ENCODE assay signal across 32 cellular contexts in the genomic region with DNA sequence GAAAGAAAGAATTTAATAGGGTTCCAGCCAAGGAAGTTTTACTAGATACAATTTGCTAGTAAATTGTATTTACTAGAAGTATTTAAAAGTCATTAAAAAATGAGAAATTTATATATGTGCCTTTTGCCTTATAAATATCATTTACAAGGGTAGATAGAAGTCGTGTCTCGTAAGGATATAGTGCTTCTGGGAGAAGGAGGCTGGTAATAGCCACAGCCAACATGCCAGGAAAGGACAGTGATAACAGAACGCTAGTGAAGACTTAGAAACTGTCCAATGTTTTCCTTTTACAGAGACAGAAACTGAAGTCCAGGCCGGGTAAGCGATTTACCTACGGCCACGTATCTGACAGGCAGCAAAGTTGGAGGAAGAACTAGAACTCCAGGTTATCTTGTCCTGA.
"Had no signal": no experiment of that assay in that cellular context is flagged by ENCODE, and none has a peak within 500 bp of the region (broad histone marks: within the 10 kb centered on the region; RNA-seq: fewer than 3 reads in every experiment).

No MANE protein-coding gene starts in this region.

- H3K4me3 ChIP-seq: adrenal gland, body of pancreas had no signal

- H3K27me3 Mint-ChIP-seq: activated CD4-positive, alpha-beta T cell treated with anti-CD3 and anti-CD28 coated beads, Interleukin-2, amount 10 ng/mL, durations not matched to agents 7 days and 5 days; activated CD8-positive, alpha-beta T cell treated with anti-CD3 and anti-CD28 coated beads for 36 hours; activated naive CD8-positive, alpha-beta T cell treated with anti-CD3 and anti-CD28 coated beads for 36 hours; activated naive CD8-positive, alpha-beta T cell treated with anti-CD3 and anti-CD28 coated beads, Interleukin-2, amount 50 U/mL, for 24 hours; activated T-helper 17 cell treated with anti-CD3 and anti-CD28 coated beads, Interleukin-2, amount 50 U/mL, for 72 hours; effector memory CD8-positive, alpha-beta T cell; T-helper 17 cell had no signal

- H3K27me3 ChIP-seq: adrenal gland, body of pancreas had no signal

- H3K27ac Mint-ChIP-seq: activated CD4-positive, alpha-beta T cell treated with anti-CD3 and anti-CD28 coated beads, Interleukin-2, amount 10 ng/mL, durations not matched to agents 7 days and 5 days; activated CD8-positive, alpha-beta T cell treated with anti-CD3 and anti-CD28 coated beads for 36 hours; activated naive CD4-positive, alpha-beta T cell treated with anti-CD3 and anti-CD28 coated beads for 36 hours; activated naive CD4-positive, alpha-beta T cell treated with anti-CD3 and anti-CD28 coated beads, Interleukin-2, amount 50 U/mL, for 24 hours; activated naive CD8-positive, alpha-beta T cell treated with anti-CD3 and anti-CD28 coated beads for 36 hours; activated naive CD8-positive, alpha-beta T cell treated with anti-CD3 and anti-CD28 coated beads, Interleukin-2, amount 50 U/mL, for 24 hours; activated T-helper 17 cell treated with anti-CD3 and anti-CD28 coated beads, Interleukin-2, amount 50 U/mL, for 72 hours; effector memory CD8-positive, alpha-beta T cell; T-helper 17 cell; WTC11 had no signal

- FAIRE-seq: colon, endometrium, endothelial cell of umbilical vein, frontal cortex had no signal

- H3K4me3 Mint-ChIP-seq: activated CD4-positive, alpha-beta T cell treated with anti-CD3 and anti-CD28 coated beads, Interleukin-2, amount 10 ng/mL, durations not matched to agents 7 days and 5 days; activated CD8-positive, alpha-beta T cell treated with anti-CD3 and anti-CD28 coated beads for 36 hours; activated naive CD4-positive, alpha-beta T cell treated with anti-CD3 and anti-CD28 coated beads for 36 hours; activated naive CD4-positive, alpha-beta T cell treated with anti-CD3 and anti-CD28 coated beads, Interleukin-2, amount 50 U/mL, for 24 hours; activated naive CD8-positive, alpha-beta T cell treated with anti-CD3 and anti-CD28 coated beads for 36 hours; activated naive CD8-positive, alpha-beta T cell treated with anti-CD3 and anti-CD28 coated beads, Interleukin-2, amount 50 U/mL, for 24 hours; activated T-cell treated with anti-CD3 and anti-CD28 coated beads, Interleukin-2, amount 50 U/mL, for 4 hours; activated T-helper 17 cell treated with anti-CD3 and anti-CD28 coated beads, Interleukin-2, amount 50 U/mL, for 72 hours; effector memory CD8-positive, alpha-beta T cell; T-helper 17 cell; WTC11 had no signal

- H3K36me3 ChIP-seq: adrenal gland had no signal

- H3K9me3 Mint-ChIP-seq: activated CD4-positive, alpha-beta T cell treated with anti-CD3 and anti-CD28 coated beads, Interleukin-2, amount 10 ng/mL, durations not matched to agents 7 days and 5 days; activated naive CD4-positive, alpha-beta T cell treated with anti-CD3 and anti-CD28 coated beads for 36 hours; activated T-cell treated with anti-CD3 and anti-CD28 coated beads, Interleukin-2, amount 50 U/mL, for 4 hours; activated T-helper 17 cell treated with anti-CD3 and anti-CD28 coated beads, Interleukin-2, amount 50 U/mL, for 72 hours had no signal

- H3K36me3 Mint-ChIP-seq: activated naive CD8-positive, alpha-beta T cell treated with anti-CD3 and anti-CD28 coated beads for 36 hours had no signal

- H3K9me3 ChIP-seq: adrenal gland, body of pancreas had no signal

- H3K4me1 Mint-ChIP-seq: activated CD4-positive, alpha-beta T cell treated with anti-CD3 and anti-CD28 coated beads, Interleukin-2, amount 10 ng/mL, durations not matched to agents 7 days and 5 days; activated naive CD4-positive, alpha-beta T cell treated with anti-CD3 and anti-CD28 coated beads, Interleukin-2, amount 50 U/mL, for 24 hours; activated naive CD8-positive, alpha-beta T cell treated with anti-CD3 and anti-CD28 coated beads for 36 hours; activated naive CD8-positive, alpha-beta T cell treated with anti-CD3 and anti-CD28 coated beads, Interleukin-2, amount 50 U/mL, for 24 hours; activated T-helper 17 cell treated with anti-CD3 and anti-CD28 coated beads, Interleukin-2, amount 50 U/mL, for 72 hours; T-helper 17 cell had no signal

- H3K27ac ChIP-seq: adrenal gland, body of pancreas, epithelial cell of prostate had no signal

- DNase-seq: activated CD4-positive, alpha-beta T cell treated with anti-CD3 and anti-CD28 coated beads for 1 hour; activated CD4-positive, alpha-beta T cell treated with anti-CD3 and anti-CD28 coated beads for 4 hours; activated CD4-positive, alpha-beta T cell treated with anti-CD3 and anti-CD28 coated beads, Interleukin-2, amount 10 ng/mL, durations not matched to agents 7 days and 5 days; activated CD4-positive, alpha-beta T cell treated with anti-CD3 and anti-CD28 coated beads, Interleukin-2, amount 50 U/mL, for 4 hours; activated CD8-positive, alpha-beta memory T cell treated with anti-CD3 and anti-CD28 coated beads for 24 hours; activated CD8-positive, alpha-beta T cell treated with anti-CD3 and anti-CD28 coated beads for 36 hours; activated effector memory CD4-positive, alpha-beta T cell treated with anti-CD3 and anti-CD28 coated beads, Interleukin-2, amount 50 U/mL, for 16 hours; activated naive CD4-positive, alpha-beta T cell treated with anti-CD3 and anti-CD28 coated beads for 36 hours; activated naive CD8-positive, alpha-beta T cell treated with anti-CD3 and anti-CD28 coated beads for 36 hours; activated naive CD8-positive, alpha-beta T cell treated with anti-CD3 and anti-CD28 coated beads, Interleukin-2, amount 50 U/mL, for 24 hours; activated T-cell treated with anti-CD3 and anti-CD28 coated beads, Interleukin-2, amount 50 U/mL, for 4 hours; adrenal gland; amygdala; aorta; body of pancreas; caudate nucleus; cortex of kidney; dermis blood vessel endothelial cell; effector CD4-positive, alpha-beta T cell; effector memory CD8-positive, alpha-beta T cell; foreskin fibroblast; head of caudate nucleus; T-helper 1 cell; T-helper 17 cell had no signal

- H3K4me1 ChIP-seq: adrenal gland, body of pancreas had no signal
